In genomic region chr5:175216991-175217390, GRCh38 we compare ENCODE assay signal across 23 cellular contexts.
A peak's percentile ranks its signal among the peaks of the same experiment; 100 is the strongest.
DNase-seq lines count a peak whose midpoint lies in the region; FAIRE-seq and TF ChIP-seq lines count a peak whose summit lies in the region.
"Had no signal": no experiment of that assay in that cellular context is flagged by ENCODE, and none has a peak within 500 bp of the region (broad histone marks: within the 10 kb centered on the region; RNA-seq: fewer than 3 reads in every experiment).

No MANE protein-coding gene starts in this region.

- H3K27ac ChIP-seq in ACC112 (ENCODE audit: low read depth, low read length) (peak overlapping the region; percentile 50; the same call in 1 of the 2 replicates), GM23248 (peak overlapping the region; percentile 35; the same call in 1 of the 2 replicates), neuronal stem cell (replicated peaks; ENCODE audit: low read length) (no peak overlapping the region), kidney (ENCODE audit: low read depth in 2 of 2, low read length in 2 of 2) (no peak overlapping the region)
- H3K27ac ChIP-seq: foreskin keratinocyte, KMS-11, testis had no signal

- H3K4ac ChIP-seq in neuronal stem cell (ENCODE audit: low read length) = no peak overlapping the region

- H2BK5ac ChIP-seq in neuronal stem cell (ENCODE audit: low read length) = no peak overlapping the region

- H3K9me3 Mint-ChIP-seq in chondrocyte (ENCODE audit: low read depth) = no peaks in the 10 kb centered on the region
- H3K9me3 Mint-ChIP-seq in glutamatergic neuron (ENCODE audit: unreplicated experiment) = peaks cover 2% of the 10 kb centered on the region
- H3K9me3 Mint-ChIP-seq: activated CD4-positive, alpha-beta T cell treated with anti-CD3 and anti-CD28 coated beads, Interleukin-2, amount 10 ng/mL, durations not matched to agents 7 days and 5 days had no signal

- H3K79me1 ChIP-seq in neuronal stem cell (ENCODE audit: low read depth, low read length) = no peaks in the 10 kb centered on the region

- H2BK12ac ChIP-seq in neuronal stem cell (ENCODE audit: low read length) = no peak overlapping the region

- no peak overlapping the region for H2BK120ac ChIP-seq in neuronal stem cell (ENCODE audit: low read depth, low read length)

- no peak overlapping the region for H3K4me3 ChIP-seq in ACC112 (ENCODE audit: low read depth, low read length)
- no peak overlapping the region for H3K4me3 ChIP-seq in GM23248
- no peak overlapping the region for H3K4me3 ChIP-seq in neuronal stem cell (ENCODE audit: low read length in 2 of 2)
- H3K4me3 ChIP-seq in kidney (ENCODE audit: low read length in 2 of 2) = no peak overlapping the region
- H3K4me3 ChIP-seq: testis had no signal

- TF ChIP-seq CTCF in chondrocyte (IDR thresholded peaks at IDR 0.05) (no peak), glutamatergic neuron (IDR thresholded peaks at IDR 0.05; ENCODE audit: partially characterized antibody, unreplicated experiment) (no peak), kidney (IDR thresholded peaks at IDR 0.05; ENCODE audit: borderline replicate concordance, extremely low read depth, insufficient read depth) (no peak)

- H3K27me3 ChIP-seq in ACC112 (ENCODE audit: insufficient read depth, low read length) (peaks cover 2% of the 10 kb centered on the region; the same call in 1 of the 2 replicates), GM23248 (replicated peaks; ENCODE audit: insufficient read depth) (no peaks in the 10 kb centered on the region), neuronal stem cell (ENCODE audit: control insufficient read depth in 3 of 3, insufficient read depth in 3 of 3, low read depth in 1 of 3, low read length in 3 of 3) (no peaks in the 10 kb centered on the region)
- H3K27me3 ChIP-seq: testis had no signal

- intact Hi-C loops in kidney (cut with DNase I) = no loop called here

- H3K36me3 ChIP-seq in ACC112 (ENCODE audit: insufficient read depth, low read length) = no peaks in the 10 kb centered on the region
- H3K36me3 ChIP-seq in GM23248 (ENCODE audit: low read depth) = no peaks in the 10 kb centered on the region
- no peaks in the 10 kb centered on the region for H3K36me3 ChIP-seq in neuronal stem cell (replicated peaks in 1 of 2; ENCODE audit: control insufficient read depth in 2 of 2, insufficient read depth in 2 of 2, low read length in 2 of 2)
- H3K36me3 ChIP-seq in kidney (ENCODE audit: control insufficient read depth in 1 of 2, insufficient read depth in 2 of 2, low read length in 2 of 2) = no peaks in the 10 kb centered on the region

- H3K27me3 Mint-ChIP-seq in chondrocyte (ENCODE audit: low read depth) = no peaks in the 10 kb centered on the region
- H3K27me3 Mint-ChIP-seq in glutamatergic neuron (ENCODE audit: unreplicated experiment) = peaks cover 7% of the 10 kb centered on the region

- H3K79me2 ChIP-seq in ACC112 (ENCODE audit: control insufficient read depth, insufficient read depth, low read length, unreplicated experiment) (no peaks in the 10 kb centered on the region), GM23248 (ENCODE audit: insufficient read depth) (no peaks in the 10 kb centered on the region)

- H3K9me2 ChIP-seq in GM23248 (ENCODE audit: insufficient read depth) = no peaks in the 10 kb centered on the region

- H4K20me1 ChIP-seq in GM23248 (ENCODE audit: insufficient read depth) = no peaks in the 10 kb centered on the region

- no peak overlapping the region for H3K18ac ChIP-seq in neuronal stem cell (ENCODE audit: low read length)

- no peaks in the 10 kb centered on the region for H3F3A ChIP-seq in GM23248 (ENCODE audit: insufficient read depth)

- 40 to 41% methylated on average over 6 of the region's 6 CpGs for WGBS in GM23248 (ENCODE audit: low coverage in 1 of 2, low lambda C conversion rate in 2 of 2, missing lambda C conversion rate in 2 of 2), 2 experiments
- WGBS in neuronal stem cell (ENCODE audit: extremely low coverage in 2 of 2, insufficient read length in 2 of 2, insufficient replicate concordance in 1 of 2), 2 donors = no CpG with 5 or more reads among the region's 6 CpGs

- peak overlapping the region; percentile 73 for H2BK15ac ChIP-seq in neuronal stem cell (ENCODE audit: low read length)

- H3K36me3 Mint-ChIP-seq in chondrocyte (ENCODE audit: low read depth) (no peaks in the 10 kb centered on the region), glutamatergic neuron (ENCODE audit: unreplicated experiment) (no peaks in the 10 kb centered on the region)

- H3K9ac ChIP-seq in GM23248 (no peak overlapping the region), neuronal stem cell (ENCODE audit: low read depth, low read length, poor library complexity) (no peak overlapping the region), kidney (ENCODE audit: low read length in 2 of 2) (no peak overlapping the region)
- H3K9ac ChIP-seq: KMS-11 had no signal

- peaks cover 24% of the 10 kb centered on the region for H3K4me1 ChIP-seq in ACC112 (ENCODE audit: control insufficient read depth, insufficient read depth, low read length, unreplicated experiment)
- H3K4me1 ChIP-seq in GM23248 (ENCODE audit: insufficient read depth) = peaks cover 4% of the 10 kb centered on the region; the same call in 1 of the 2 replicates
- peaks cover 0 to 6% of the 10 kb centered on the region in 2 donors for H3K4me1 ChIP-seq in neuronal stem cell (ENCODE audit: control insufficient read depth in 2 of 2, insufficient read depth in 1 of 2, low read depth in 1 of 2, low read length in 2 of 2)
- no peaks in the 10 kb centered on the region for H3K4me1 ChIP-seq in kidney (ENCODE audit: control insufficient read depth in 1 of 2, insufficient read depth in 1 of 2, low read depth in 1 of 2, low read length in 2 of 2)
- H3K4me1 ChIP-seq: foreskin keratinocyte, testis had no signal

- H2AFZ ChIP-seq in ACC112 (ENCODE audit: low read length, unreplicated experiment) = no peak overlapping the region
- no peak overlapping the region for H2AFZ ChIP-seq in GM23248
- H2AFZ ChIP-seq in neuronal stem cell (ENCODE audit: low read length) = no peak overlapping the region

- peak; percentile 65 for DNase-seq in GM23248
- no peak for DNase-seq in chondrocyte (ENCODE audit: low spot score)
- no peak for DNase-seq in neuronal stem cell (ENCODE audit: low spot score)
- no peak for DNase-seq in islet precursor cell
- DNase-seq in glutamatergic neuron = no peak
- no peak for DNase-seq in kidney
- DNase-seq in activated CD8-positive, alpha-beta memory T cell treated with anti-CD3 and anti-CD28 coated beads, Interleukin-2, amount 50 U/mL, for 4 hours = no peak
- DNase-seq: activated CD4-positive, alpha-beta T cell treated with anti-CD3 and anti-CD28 coated beads, Interleukin-2, amount 10 ng/mL, durations not matched to agents 7 days and 5 days; activated T-cell treated with anti-CD3 and anti-CD28 coated beads for 4 hours; amygdala; DND-41; hypothalamus; NCI-H1105 treated with DMSO at 0.1 percent for 48 hours; NK-92 treated with Interleukin-12 subunit alpha and Interleukin-12 subunit beta, amount 100 ng/mL, for 24 hours; RPMI8226; T-helper 1 cell; testis had no signal

- H3K4me3 Mint-ChIP-seq in chondrocyte (ENCODE audit: unreplicated experiment) (peak overlapping the region; percentile 26), glutamatergic neuron (ENCODE audit: unreplicated experiment) (no peak overlapping the region)
- H3K4me3 Mint-ChIP-seq: activated CD4-positive, alpha-beta T cell treated with anti-CD3 and anti-CD28 coated beads, Interleukin-2, amount 10 ng/mL, durations not matched to agents 7 days and 5 days had no signal

- H3K9me3 ChIP-seq in GM23248 (ENCODE audit: low read depth) (no peaks in the 10 kb centered on the region), neuronal stem cell (replicated peaks in 1 of 2; ENCODE audit: control insufficient read depth in 2 of 2, insufficient read depth in 1 of 2, low read depth in 1 of 2, low read length in 2 of 2) (no peaks in the 10 kb centered on the region), kidney (ENCODE audit: control insufficient read depth in 1 of 2, low read length in 2 of 2) (no peaks in the 10 kb centered on the region)
- H3K9me3 ChIP-seq: testis had no signal

- no peak overlapping the region for H3K23ac ChIP-seq in neuronal stem cell (ENCODE audit: low read depth, low read length, poor library complexity)

- FAIRE-seq in kidney (lab: Jason Lieb, UNC) = no peak
- FAIRE-seq: colon, endometrium, keratinocyte had no signal

- no peak overlapping the region for H3K4me2 ChIP-seq in GM23248 (ENCODE audit: unreplicated experiment)
- H3K4me2 ChIP-seq in neuronal stem cell (ENCODE audit: insufficient read depth, low read length, poor library complexity, severe bottlenecking) = no peak overlapping the region
- H3K4me2 ChIP-seq: KMS-11 had no signal

- H2AK5ac ChIP-seq in neuronal stem cell (ENCODE audit: low read depth, low read length) = no peak overlapping the region

- H3K14ac ChIP-seq in neuronal stem cell (ENCODE audit: low read length) = no peak overlapping the region

- no peak overlapping the region for H4K8ac ChIP-seq in neuronal stem cell (ENCODE audit: low read depth, low read length)

- no peak overlapping the region for H4K91ac ChIP-seq in neuronal stem cell (ENCODE audit: low read depth, low read length, poor library complexity)

- H3K27ac Mint-ChIP-seq in chondrocyte (ENCODE audit: unreplicated experiment) (peak overlapping the region; percentile 88), glutamatergic neuron (ENCODE audit: unreplicated experiment) (no peak overlapping the region)
- H3K27ac Mint-ChIP-seq: activated CD4-positive, alpha-beta T cell treated with anti-CD3 and anti-CD28 coated beads, Interleukin-2, amount 10 ng/mL, durations not matched to agents 7 days and 5 days had no signal

- in situ Hi-C loops in GM23248 (cut with MboI) = no loop called here

- H3K4me1 Mint-ChIP-seq in chondrocyte (ENCODE audit: low read depth) (peaks cover 36% of the 10 kb centered on the region), glutamatergic neuron (ENCODE audit: low read depth, unreplicated experiment) (peaks cover 6% of the 10 kb centered on the region)
- H3K4me1 Mint-ChIP-seq: activated CD4-positive, alpha-beta T cell treated with anti-CD3 and anti-CD28 coated beads, Interleukin-2, amount 10 ng/mL, durations not matched to agents 7 days and 5 days had no signal

Comparison
In these comparisons a context has a peak if more than half of its experiments do, and no peak if none do; other contexts are left out.
1. H3K27ac ChIP-seq: peak in ACC112 (single experiment) and GM23248 (single experiment); none in neuronal stem cell (single experiment) and kidney (0 of 2).